28 cellular contexts compared by ENCODE assay signal in genomic region chr6:134665029-134665723, GRCh38.
"Had no signal": no experiment of that assay in that cellular context is flagged by ENCODE, and none has a peak within 500 bp of the region (broad histone marks: within the 10 kb centered on the region; RNA-seq: fewer than 3 reads in every experiment).

No MANE protein-coding gene starts in this region.

- H3K4me1 Mint-ChIP-seq: activated CD4-positive, alpha-beta T cell treated with anti-CD3 and anti-CD28 coated beads, Interleukin-2, amount 10 ng/mL, durations not matched to agents 24 days and 14 days; activated naive CD4-positive, alpha-beta T cell treated with anti-CD3 and anti-CD28 coated beads, Interleukin-2, amount 10 ng/mL, durations not matched to agents 7 days and 5 days; activated naive CD8-positive, alpha-beta T cell treated with anti-CD3 and anti-CD28 coated beads, Interleukin-2, amount 50 U/mL, for 24 hours; brain had no signal

- H3K27me3 ChIP-seq: MG63, SJCRH30 had no signal

- H3K4me3 ChIP-seq: MG63, SJCRH30, SK-N-MC had no signal

- H3K27me3 Mint-ChIP-seq: activated naive CD4-positive, alpha-beta T cell treated with anti-CD3 and anti-CD28 coated beads, Interleukin-2, amount 10 ng/mL, durations not matched to agents 7 days and 5 days; activated naive CD8-positive, alpha-beta T cell; activated naive CD8-positive, alpha-beta T cell treated with anti-CD3 and anti-CD28 coated beads, Interleukin-2, amount 50 U/mL, for 24 hours had no signal

- H3K4me3 Mint-ChIP-seq: activated CD4-positive, alpha-beta T cell treated with anti-CD3 and anti-CD28 coated beads, Interleukin-2, amount 10 ng/mL, durations not matched to agents 24 days and 14 days; activated CD8-positive, alpha-beta T cell treated with anti-CD3 and anti-CD28 coated beads, Interleukin-2, amount 10 ng/mL, durations not matched to agents 7 days and 5 days; activated naive CD4-positive, alpha-beta T cell treated with anti-CD3 and anti-CD28 coated beads, Interleukin-2, amount 10 ng/mL, durations not matched to agents 7 days and 5 days; activated naive CD8-positive, alpha-beta T cell; activated naive CD8-positive, alpha-beta T cell treated with anti-CD3 and anti-CD28 coated beads, Interleukin-2, amount 50 U/mL, for 24 hours; activated T-cell treated with anti-CD3 and anti-CD28 coated beads, Interleukin-2, amount 50 U/mL, for 4 hours; activated T-helper 1 cell treated with anti-CD3 and anti-CD28 coated beads, Interleukin-12 subunit alpha, Interleukin-12 subunit beta, Interleukin-2, Interleukin-4 antibody, amounts not matched to agents 30 ng/mL and 10 ng/mL and 1 ng/mL, durations not matched to agents 14 hours and 24 hours and 36 hours; brain; T-helper 1 cell treated with Interleukin-12 subunit alpha and Interleukin-12 subunit beta and Interleukin-4 antibody, amounts not matched to agents 30 μg/mL and 1 μg/mL, for 36 hours; T-helper 2 cell treated with Interferon-gamma antibody and Interleukin-4, amounts not matched to agents 5 μg/mL and 100 μg/mL, for 36 hours had no signal

- H3K36me3 ChIP-seq: MG63, SJCRH30 had no signal

- H3K27ac ChIP-seq: SJCRH30, SK-N-MC had no signal

- H3K4me1 ChIP-seq: SJCRH30 had no signal

- H3K27ac Mint-ChIP-seq: activated CD4-positive, alpha-beta T cell treated with anti-CD3 and anti-CD28 coated beads, Interleukin-2, amount 10 ng/mL, durations not matched to agents 24 days and 14 days; activated CD8-positive, alpha-beta T cell treated with anti-CD3 and anti-CD28 coated beads, Interleukin-2, amount 10 ng/mL, durations not matched to agents 7 days and 5 days; activated naive CD4-positive, alpha-beta T cell treated with anti-CD3 and anti-CD28 coated beads, Interleukin-2, amount 10 ng/mL, durations not matched to agents 7 days and 5 days; activated naive CD8-positive, alpha-beta T cell; activated naive CD8-positive, alpha-beta T cell treated with anti-CD3 and anti-CD28 coated beads, Interleukin-2, amount 50 U/mL, for 24 hours; activated T-helper 1 cell treated with anti-CD3 and anti-CD28 coated beads, Interleukin-12 subunit alpha, Interleukin-12 subunit beta, Interleukin-2, Interleukin-4 antibody, amounts not matched to agents 30 ng/mL and 10 ng/mL and 1 ng/mL, durations not matched to agents 14 hours and 24 hours and 36 hours; brain; T-helper 1 cell treated with Interleukin-12 subunit alpha and Interleukin-12 subunit beta and Interleukin-4 antibody, amounts not matched to agents 30 μg/mL and 1 μg/mL, for 36 hours; T-helper 2 cell treated with Interferon-gamma antibody and Interleukin-4, amounts not matched to agents 5 μg/mL and 100 μg/mL, for 36 hours had no signal

- H3K9me3 Mint-ChIP-seq: activated CD4-positive, alpha-beta T cell treated with anti-CD3 and anti-CD28 coated beads, Interleukin-2, amount 10 ng/mL, durations not matched to agents 24 days and 14 days; activated naive CD4-positive, alpha-beta T cell treated with anti-CD3 and anti-CD28 coated beads, Interleukin-2, amount 10 ng/mL, durations not matched to agents 7 days and 5 days; activated naive CD8-positive, alpha-beta T cell treated with anti-CD3 and anti-CD28 coated beads, Interleukin-2, amount 50 U/mL, for 24 hours; activated T-cell treated with anti-CD3 and anti-CD28 coated beads, Interleukin-2, amount 50 U/mL, for 4 hours; activated T-helper 1 cell treated with anti-CD3 and anti-CD28 coated beads, Interleukin-12 subunit alpha, Interleukin-12 subunit beta, Interleukin-2, Interleukin-4 antibody, amounts not matched to agents 30 ng/mL and 10 ng/mL and 1 ng/mL, durations not matched to agents 14 hours and 24 hours and 36 hours; brain; T-helper 1 cell treated with Interleukin-12 subunit alpha and Interleukin-12 subunit beta and Interleukin-4 antibody, amounts not matched to agents 30 μg/mL and 1 μg/mL, for 36 hours; T-helper 2 cell treated with Interferon-gamma antibody and Interleukin-4, amounts not matched to agents 5 μg/mL and 100 μg/mL, for 36 hours had no signal

- DNase-seq: activated CD4-positive, alpha-beta T cell treated with anti-CD3 and anti-CD28 coated beads, Interleukin-2, amount 10 ng/mL, durations not matched to agents 24 days and 14 days; activated CD4-positive, alpha-beta T cell treated with anti-CD3 and anti-CD28 coated beads, Interleukin-2, amount 50 U/mL, for 4 hours; activated CD8-positive, alpha-beta T cell treated with anti-CD3 and anti-CD28 coated beads, Interleukin-2, amount 10 ng/mL, durations not matched to agents 7 days and 5 days; activated naive CD4-positive, alpha-beta T cell treated with anti-CD3 and anti-CD28 coated beads, Interleukin-2, amount 10 ng/mL, durations not matched to agents 7 days and 5 days; activated naive CD8-positive, alpha-beta T cell treated with anti-CD3 and anti-CD28 coated beads, Interleukin-2, amount 50 U/mL, for 24 hours; activated T-cell treated with anti-CD3 and anti-CD28 coated beads for 4 hours; activated T-cell treated with anti-CD3 and anti-CD28 coated beads, Interleukin-2, amount 50 U/mL, for 4 hours; anterior cingulate cortex; caudate nucleus; Karpas-422; KBM-7; MG63; NCI-H1048; NCI-H1105 treated with DMSO at 0.1 percent for 48 hours; NCI-H1436; NCI-H1694; NCI-H2029; NCI-H345; NCI-H524 treated with DMSO at 0.1 percent for 48 hours; SHP77; SJCRH30 had no signal

- ATAC-seq: activated CD8-positive, alpha-beta T cell treated with anti-CD3 and anti-CD28 coated beads, Interleukin-2, amount 10 ng/mL, durations not matched to agents 7 days and 5 days; activated naive CD8-positive, alpha-beta T cell treated with anti-CD3 and anti-CD28 coated beads, Interleukin-2, amount 50 U/mL, for 24 hours; activated T-cell treated with anti-CD3 and anti-CD28 coated beads, Interleukin-2, amount 50 U/mL, for 4 hours; Panc1 had no signal

- H3K36me3 Mint-ChIP-seq: activated naive CD4-positive, alpha-beta T cell treated with anti-CD3 and anti-CD28 coated beads, Interleukin-2, amount 10 ng/mL, durations not matched to agents 7 days and 5 days; activated naive CD8-positive, alpha-beta T cell; brain had no signal

- H3K9me3 ChIP-seq: MG63, SJCRH30 had no signal
